Comparison of ENCODE assay signal across 16 cellular contexts in the genomic region with DNA sequence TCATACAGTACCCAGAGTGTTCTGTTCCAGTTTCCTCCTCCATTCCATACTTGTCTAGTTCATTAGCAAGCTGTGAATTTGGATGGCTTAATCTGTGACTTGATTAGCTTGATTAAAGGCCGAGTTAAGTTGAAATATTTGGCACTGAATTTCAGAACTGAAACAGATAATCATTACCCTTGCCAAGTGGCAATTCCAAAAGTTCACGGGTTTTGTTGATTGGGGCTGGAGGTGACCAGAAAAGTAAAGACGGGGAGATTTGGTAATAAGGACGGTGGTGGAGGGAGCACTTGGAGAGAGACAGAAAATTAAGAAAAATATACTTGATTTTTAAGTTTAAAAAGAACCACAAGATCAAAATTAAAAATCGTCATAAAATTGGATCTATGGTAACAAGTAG. TPM values are rescaled to one million over a fixed set of nuclear protein-coding genes. Genes with fewer than 3 reads are reported as not detected.
DNase-seq lines count a peak whose midpoint lies in the region; ATAC-seq and TF ChIP-seq lines count a peak whose summit lies in the region.
"Had no signal": no experiment of that assay in that cellular context is flagged by ENCODE, and none has a peak within 500 bp of the region (broad histone marks: within the 10 kb centered on the region; RNA-seq: fewer than 3 reads in every experiment).

No MANE protein-coding gene starts in this region.

- WGBS in thyroid gland, 2 donors = 81 to 87% methylated on average over 5 of the region's 5 CpGs

- H3K27me3 Mint-ChIP-seq in GM23338 (ENCODE audit: insufficient read depth, low read depth, poor library complexity) = no peaks in the 10 kb centered on the region
- H3K27me3 Mint-ChIP-seq: B cell had no signal

- peak overlapping the region; percentile 12; the same call in 1 of the 2 replicates for H3K27ac Mint-ChIP-seq in GM23338
- H3K27ac Mint-ChIP-seq in stimulated activated effector memory CD8-positive, alpha-beta T cell treated with anti-CD3 and anti-CD28 coated beads, Interleukin-12 subunit alpha, Interleukin-12 subunit beta, amount 100 ng/mL, for 72 hours = no peak overlapping the region
- H3K27ac Mint-ChIP-seq: B cell; CD4-positive, CD25-positive, alpha-beta regulatory T cell; CD8-positive, alpha-beta T cell; H9 had no signal

- peaks cover 14% of the 10 kb centered on the region; the same call in 2 of the 3 replicates for H3K4me1 Mint-ChIP-seq in GM23338
- H3K4me1 Mint-ChIP-seq in stimulated activated effector memory CD8-positive, alpha-beta T cell treated with anti-CD3 and anti-CD28 coated beads, Interleukin-12 subunit alpha, Interleukin-12 subunit beta, amount 100 ng/mL, for 72 hours = peaks cover under 1% of the 10 kb centered on the region
- H3K4me1 Mint-ChIP-seq: B cell, H9 had no signal

- H3K27me3 ChIP-seq in GM23338 (ENCODE audit: insufficient read depth) = no peaks in the 10 kb centered on the region
- H3K27me3 ChIP-seq in thyroid gland = no peaks in the 10 kb centered on the region
- H3K27me3 ChIP-seq: BLaER1 had no signal

- no peak overlapping the region for H3K27ac ChIP-seq in GM23338 (ENCODE audit: low read depth)
- no peak overlapping the region for H3K27ac ChIP-seq in thyroid gland
- H3K27ac ChIP-seq: BLaER1, C4-2B had no signal

- no peak overlapping the region for H3K4me3 Mint-ChIP-seq in GM23338
- no peak overlapping the region for H3K4me3 Mint-ChIP-seq in stimulated activated effector memory CD8-positive, alpha-beta T cell treated with anti-CD3 and anti-CD28 coated beads, Interleukin-12 subunit alpha, Interleukin-12 subunit beta, amount 100 ng/mL, for 72 hours
- H3K4me3 Mint-ChIP-seq: B cell; CD4-positive, CD25-positive, alpha-beta regulatory T cell; CD8-positive, alpha-beta T cell; H9 had no signal

- TF ChIP-seq CTCF in GM23338 (conservative IDR thresholded peaks at IDR 0.05; ENCODE audit: low read depth in 2 of 2) = no peak
- TF ChIP-seq CTCF in thyroid gland (IDR thresholded peaks at IDR 0.05) = no peak

- no peak for TF ChIP-seq POLR2A in thyroid gland (IDR thresholded peaks at IDR 0.05)

- H3F3A ChIP-seq in GM23338 (replicated peaks; ENCODE audit: low read depth) = no peaks in the 10 kb centered on the region

- intact Hi-C loops in thyroid gland (cut with DNase I) = no loop called here

- H3K9me3 Mint-ChIP-seq in GM23338 = no peaks in the 10 kb centered on the region; the same call in 2 of the 3 replicates
- H3K9me3 Mint-ChIP-seq in stimulated activated effector memory CD8-positive, alpha-beta T cell treated with anti-CD3 and anti-CD28 coated beads, Interleukin-12 subunit alpha, Interleukin-12 subunit beta, amount 100 ng/mL, for 72 hours = no peaks in the 10 kb centered on the region
- H3K9me3 Mint-ChIP-seq: CD8-positive, alpha-beta T cell; H9 had no signal

- peaks cover 14% of the 10 kb centered on the region; the same call in 1 of the 2 replicates for H3K4me1 ChIP-seq in GM23338 (ENCODE audit: insufficient read depth)
- no peaks in the 10 kb centered on the region for H3K4me1 ChIP-seq in thyroid gland
- H3K4me1 ChIP-seq: Caco-2 had no signal

- ATAC-seq in GM23338 (no peak), left lobe of liver (peak; percentile 83)
- ATAC-seq in stimulated activated effector memory CD8-positive, alpha-beta T cell treated with anti-CD3 and anti-CD28 coated beads, Interleukin-12 subunit alpha, Interleukin-12 subunit beta, amount 100 ng/mL, for 72 hours = no peak
- ATAC-seq: CD8-positive, alpha-beta T cell; HCT116 had no signal

- H3K4me3 ChIP-seq in GM23338 = no peak overlapping the region
- no peak overlapping the region for H3K4me3 ChIP-seq in thyroid gland (replicated peaks in 1 of 3)
- H3K4me3 ChIP-seq: BLaER1 had no signal

- no peaks in the 10 kb centered on the region for H3K79me2 ChIP-seq in GM23338 (replicated peaks; ENCODE audit: insufficient read depth)

- DNase-seq in Ammon's horn (ENCODE audit: low spot score) = peak; percentile 20
- no peak for DNase-seq in GM23338 (ENCODE audit: low spot score)
- peak; percentile 62 for DNase-seq in left lobe of liver (ENCODE audit: low spot score)
- no peak for DNase-seq in NCI-H1694 treated with DMSO at 0.1 percent for 48 hours (lab: John Stamatoyannopoulos, UW)
- DNase-seq in stimulated activated effector memory CD8-positive, alpha-beta T cell treated with anti-CD3 and anti-CD28 coated beads, Interleukin-12 subunit alpha, Interleukin-12 subunit beta, amount 100 ng/mL, for 72 hours (ENCODE audit: low spot score in 2 of 2) = no peak
- DNase-seq in thyroid gland = no peak
- DNase-seq: Caco-2; CD4-positive, CD25-positive, alpha-beta regulatory T cell; CD8-positive, alpha-beta T cell; DMS153; DND-41; H9 had no signal

- H4K20me1 ChIP-seq in GM23338 (replicated peaks; ENCODE audit: insufficient read depth) = no peaks in the 10 kb centered on the region
- H4K20me1 ChIP-seq: BLaER1 had no signal

- peak overlapping the region; percentile 85; the same call in 1 of the 2 replicates for H2AFZ ChIP-seq in GM23338

- H3K36me3 ChIP-seq in GM23338 (ENCODE audit: insufficient read depth) = no peaks in the 10 kb centered on the region
- no peaks in the 10 kb centered on the region for H3K36me3 ChIP-seq in thyroid gland
- H3K36me3 ChIP-seq: BLaER1 had no signal

- H3K9me2 ChIP-seq in GM23338 (ENCODE audit: insufficient read depth) = peaks cover 8% of the 10 kb centered on the region; the same call in 1 of the 2 replicates

- H3K36me3 Mint-ChIP-seq in GM23338 (ENCODE audit: low read depth) = no peaks in the 10 kb centered on the region
- no peaks in the 10 kb centered on the region for H3K36me3 Mint-ChIP-seq in stimulated activated effector memory CD8-positive, alpha-beta T cell treated with anti-CD3 and anti-CD28 coated beads, Interleukin-12 subunit alpha, Interleukin-12 subunit beta, amount 100 ng/mL, for 72 hours
- H3K36me3 Mint-ChIP-seq: CD4-positive, CD25-positive, alpha-beta regulatory T cell; CD8-positive, alpha-beta T cell had no signal

- H3K9me3 ChIP-seq in thyroid gland = no peaks in the 10 kb centered on the region
- H3K9me3 ChIP-seq: Caco-2 had no signal

- no peak overlapping the region for H3K4me2 ChIP-seq in GM23338

TF ChIP-seq in GM23338, 12 proteins besides CTCF, POLR2A, EP300 and RAD21 (continues in another document):
- TF ChIP-seq STAT1 (IDR thresholded peaks at IDR 0.05; ENCODE audit: unreplicated experiment) (no peak), ZNF331 (CRISPR knock-in tag; IDR thresholded peaks at IDR 0.05; ENCODE audit: low read depth) (no peak), EZH2 (IDR thresholded peaks at IDR 0.05; ENCODE audit: low read depth, unreplicated experiment) (no peak), JUNB (IDR thresholded peaks at IDR 0.05; ENCODE audit: unreplicated experiment) (no peak), EZH2phosphoT487 (IDR thresholded peaks at IDR 0.05; ENCODE audit: unreplicated experiment) (no peak)

RNA-seq across cellular contexts. Expression of gene KLHL2, which starts 21.9 kb away (rescaled TPM):
- 12.4 and 14.8 TPM in 2 replicates for total RNA-seq in GM23338 (2014; rRNA removed; shearing (Covaris generic))
- polyA plus RNA-seq in GM23338 (2016; fragmentation: Nextera tagmentation; extraction: Ambion mirVana) = 5.0 and 7.1 TPM in 2 replicates
- total RNA-seq in left lobe of liver (23.0 TPM), thyroid gland (10 to 100 TPM; 30.9 to 45.2 (median 35.8) TPM)

Comparison
In these comparisons a context has a peak if more than half of its experiments do, and no peak if none do; other contexts are left out.
1. DNase-seq: peak in Ammon's horn (single experiment) and left lobe of liver (single experiment); none in GM23338 (single experiment), NCI-H1694 treated with DMSO at 0.1 percent for 48 hours (single experiment), stimulated activated effector memory CD8-positive, alpha-beta T cell treated with anti-CD3 and anti-CD28 coated beads, Interleukin-12 subunit alpha, Interleukin-12 subunit beta, amount 100 ng/mL, for 72 hours (0 of 2) and thyroid gland (0 of 2).